ENCODE assay signal across 37 cellular contexts in genomic region chr1:247845011-247845692, GRCh38. TPM values are rescaled to one million over a fixed set of nuclear protein-coding genes. Genes with fewer than 3 reads are reported as not detected.
"Had no signal": no experiment of that assay in that cellular context is flagged by ENCODE, and none has a peak within 500 bp of the region (broad histone marks: within the 10 kb centered on the region; RNA-seq: fewer than 3 reads in every experiment).

No MANE protein-coding gene starts in this region.

- H3K27ac ChIP-seq: adrenal gland, body of pancreas, colonic mucosa, epithelial cell of prostate, esophagus squamous epithelium, gastroesophageal sphincter, heart right ventricle had no signal

- DNase-seq: activated CD4-positive, alpha-beta T cell treated with anti-CD3 and anti-CD28 coated beads for 48 hours; activated CD4-positive, alpha-beta T cell treated with anti-CD3 and anti-CD28 coated beads, Interleukin-2, amount 50 U/mL, for 1 hour; activated CD4-positive, alpha-beta T cell treated with anti-CD3 and anti-CD28 coated beads, Interleukin-2, amount 50 U/mL, for 48 hours; activated CD8-positive, alpha-beta memory T cell treated with anti-CD3 and anti-CD28 coated beads for 24 hours; activated CD8-positive, alpha-beta T cell treated with anti-CD3 and anti-CD28 coated beads for 36 hours; activated effector memory CD4-positive, alpha-beta T cell treated with anti-CD3 and anti-CD28 coated beads, Interleukin-2, amount 50 U/mL, for 16 hours; activated naive CD4-positive, alpha-beta T cell treated with anti-CD3 and anti-CD28 coated beads for 36 hours; activated naive CD8-positive, alpha-beta T cell treated with anti-CD3 and anti-CD28 coated beads for 36 hours; activated naive CD8-positive, alpha-beta T cell treated with anti-CD3 and anti-CD28 coated beads, Interleukin-2, amount 50 U/mL, for 24 hours; activated T-cell treated with anti-CD3 and anti-CD28 coated beads, Interleukin-2, amount 50 U/mL, for 1 hour; activated T-cell treated with anti-CD3 and anti-CD28 coated beads, Interleukin-2, amount 50 U/mL, for 48 hours; adrenal gland; amygdala; aorta; body of pancreas; caudate nucleus; cerebellar nuclear complex; colonic mucosa; effector CD8-positive, alpha-beta T cell; esophagus squamous epithelium; foreskin melanocyte; heart right ventricle; T-helper 2 cell had no signal

- H3K27ac Mint-ChIP-seq: activated CD8-positive, alpha-beta T cell treated with anti-CD3 and anti-CD28 coated beads for 36 hours; activated naive CD4-positive, alpha-beta T cell treated with anti-CD3 and anti-CD28 coated beads for 36 hours; activated naive CD4-positive, alpha-beta T cell treated with anti-CD3 and anti-CD28 coated beads, Interleukin-2, amount 50 U/mL, for 24 hours; activated naive CD8-positive, alpha-beta T cell treated with anti-CD3 and anti-CD28 coated beads for 36 hours; activated naive CD8-positive, alpha-beta T cell treated with anti-CD3 and anti-CD28 coated beads, Interleukin-2, amount 50 U/mL, for 24 hours; activated T-helper 1 cell treated with anti-CD3 and anti-CD28 coated beads, Interleukin-12 subunit alpha, Interleukin-12 subunit beta, Interleukin-2, Interleukin-4 antibody, amounts not matched to agents 30 ng/mL and 10 ng/mL and 1 ng/mL, durations not matched to agents 14 hours and 24 hours and 36 hours; activated T-helper 2 cell treated with anti-CD3 and anti-CD28 coated beads, Interferon-gamma antibody, Interleukin-2, Interleukin-4, amounts not matched to agents 10 μg/mL and 5 μg/mL and 100 μg/mL, durations not matched to agents 14 hours and 24 hours and 36 hours had no signal

- H3K4me3 ChIP-seq: adrenal gland, body of pancreas, colonic mucosa, esophagus squamous epithelium, gastroesophageal sphincter, heart right ventricle had no signal

- FAIRE-seq: endometrium, endothelial cell of umbilical vein had no signal

- H3K4me1 ChIP-seq: adrenal gland, body of pancreas, colonic mucosa, esophagus squamous epithelium, gastroesophageal sphincter, heart right ventricle had no signal

- ATAC-seq: activated CD4-positive, CD25-positive, alpha-beta regulatory T cell treated with anti-CD3 and anti-CD28 coated beads, Interleukin-2, amount 50 U/mL, for 24 hours; activated CD8-positive, alpha-beta T cell treated with anti-CD3 and anti-CD28 coated beads for 36 hours; activated naive CD8-positive, alpha-beta T cell treated with anti-CD3 and anti-CD28 coated beads, Interleukin-2, amount 50 U/mL, for 24 hours; body of pancreas; gastroesophageal sphincter; heart right ventricle had no signal

- H3K27me3 Mint-ChIP-seq: activated CD8-positive, alpha-beta T cell treated with anti-CD3 and anti-CD28 coated beads for 36 hours; activated naive CD8-positive, alpha-beta T cell treated with anti-CD3 and anti-CD28 coated beads for 36 hours; activated naive CD8-positive, alpha-beta T cell treated with anti-CD3 and anti-CD28 coated beads, Interleukin-2, amount 50 U/mL, for 24 hours had no signal

- H3K36me3 ChIP-seq: adrenal gland, colonic mucosa, esophagus squamous epithelium, gastroesophageal sphincter, heart right ventricle had no signal

- H3K9me3 Mint-ChIP-seq: activated CD8-positive, alpha-beta T cell treated with anti-CD3 and anti-CD28 coated beads for 36 hours; activated naive CD4-positive, alpha-beta T cell treated with anti-CD3 and anti-CD28 coated beads for 36 hours; activated naive CD4-positive, alpha-beta T cell treated with anti-CD3 and anti-CD28 coated beads, Interleukin-2, amount 50 U/mL, for 24 hours; activated naive CD8-positive, alpha-beta T cell treated with anti-CD3 and anti-CD28 coated beads for 36 hours; activated naive CD8-positive, alpha-beta T cell treated with anti-CD3 and anti-CD28 coated beads, Interleukin-2, amount 50 U/mL, for 24 hours; activated T-helper 1 cell treated with anti-CD3 and anti-CD28 coated beads, Interleukin-12 subunit alpha, Interleukin-12 subunit beta, Interleukin-2, Interleukin-4 antibody, amounts not matched to agents 30 ng/mL and 10 ng/mL and 1 ng/mL, durations not matched to agents 14 hours and 24 hours and 36 hours; activated T-helper 2 cell treated with anti-CD3 and anti-CD28 coated beads, Interferon-gamma antibody, Interleukin-2, Interleukin-4, amounts not matched to agents 10 μg/mL and 5 μg/mL and 100 μg/mL, durations not matched to agents 14 hours and 24 hours and 36 hours had no signal

- H3K36me3 Mint-ChIP-seq: activated naive CD4-positive, alpha-beta T cell treated with anti-CD3 and anti-CD28 coated beads, Interleukin-2, amount 50 U/mL, for 24 hours; activated naive CD8-positive, alpha-beta T cell treated with anti-CD3 and anti-CD28 coated beads for 36 hours had no signal

- H3K27me3 ChIP-seq: adrenal gland, body of pancreas, colonic mucosa, esophagus squamous epithelium, gastroesophageal sphincter, heart right ventricle had no signal

- H3K4me1 Mint-ChIP-seq: activated naive CD4-positive, alpha-beta T cell treated with anti-CD3 and anti-CD28 coated beads, Interleukin-2, amount 50 U/mL, for 24 hours; activated naive CD8-positive, alpha-beta T cell treated with anti-CD3 and anti-CD28 coated beads, Interleukin-2, amount 50 U/mL, for 24 hours had no signal

- H3K9me3 ChIP-seq: adrenal gland, body of pancreas, colonic mucosa, gastroesophageal sphincter, heart right ventricle had no signal

- H3K4me3 Mint-ChIP-seq: activated CD8-positive, alpha-beta T cell treated with anti-CD3 and anti-CD28 coated beads for 36 hours; activated naive CD4-positive, alpha-beta T cell treated with anti-CD3 and anti-CD28 coated beads for 36 hours; activated naive CD4-positive, alpha-beta T cell treated with anti-CD3 and anti-CD28 coated beads, Interleukin-2, amount 50 U/mL, for 24 hours; activated naive CD8-positive, alpha-beta T cell treated with anti-CD3 and anti-CD28 coated beads for 36 hours; activated naive CD8-positive, alpha-beta T cell treated with anti-CD3 and anti-CD28 coated beads, Interleukin-2, amount 50 U/mL, for 24 hours; activated T-helper 1 cell treated with anti-CD3 and anti-CD28 coated beads, Interleukin-12 subunit alpha, Interleukin-12 subunit beta, Interleukin-2, Interleukin-4 antibody, amounts not matched to agents 30 ng/mL and 10 ng/mL and 1 ng/mL, durations not matched to agents 14 hours and 24 hours and 36 hours had no signal

RNA-seq across cellular contexts. Expression of gene OR11L1, which starts 3.5 kb away (rescaled TPM):
- total RNA-seq: activated CD8-positive, alpha-beta T cell treated with anti-CD3 and anti-CD28 coated beads for 36 hours; activated naive CD4-positive, alpha-beta T cell treated with anti-CD3 and anti-CD28 coated beads for 36 hours; activated naive CD8-positive, alpha-beta T cell treated with anti-CD3 and anti-CD28 coated beads for 36 hours; activated T-helper 1 cell treated with anti-CD3 and anti-CD28 coated beads, Interleukin-12 subunit alpha, Interleukin-12 subunit beta, Interleukin-2, Interleukin-4 antibody, amounts not matched to agents 30 ng/mL and 10 ng/mL and 1 ng/mL, durations not matched to agents 14 hours and 24 hours and 36 hours; activated T-helper 2 cell treated with anti-CD3 and anti-CD28 coated beads, Interferon-gamma antibody, Interleukin-2, Interleukin-4, amounts not matched to agents 10 μg/mL and 5 μg/mL and 100 μg/mL, durations not matched to agents 14 hours and 24 hours and 36 hours; adrenal gland; aorta; body of pancreas; colonic mucosa; dermis microvascular lymphatic vessel endothelial cell; endothelial cell of umbilical vein; esophagus squamous epithelium; fibroblast of lung; fibroblast of villous mesenchyme; gastroesophageal sphincter; glomerular endothelial cell; heart right ventricle; T-helper 1 cell treated with Interleukin-12 subunit alpha and Interleukin-12 subunit beta and Interleukin-4 antibody, amounts not matched to agents 30 ng/mL and 1 ng/mL, for 36 hours had no signal
- polyA plus RNA-seq: adrenal gland, aorta, endothelial cell of umbilical vein, esophagus, fibroblast of lung, heart right ventricle had no signal

RNA-seq across cellular contexts. Expression of gene TRIM58, which starts 11.8 kb away (rescaled TPM):
- total RNA-seq: endothelial cell of umbilical vein had no signal
- polyA plus RNA-seq: endothelial cell of umbilical vein had no signal

RNA-seq across cellular contexts. Expression of gene OR14A16, which starts 21.2 kb away (rescaled TPM):
- total RNA-seq: activated CD8-positive, alpha-beta T cell treated with anti-CD3 and anti-CD28 coated beads for 36 hours; activated naive CD4-positive, alpha-beta T cell treated with anti-CD3 and anti-CD28 coated beads for 36 hours; activated naive CD8-positive, alpha-beta T cell treated with anti-CD3 and anti-CD28 coated beads for 36 hours; activated T-helper 1 cell treated with anti-CD3 and anti-CD28 coated beads, Interleukin-12 subunit alpha, Interleukin-12 subunit beta, Interleukin-2, Interleukin-4 antibody, amounts not matched to agents 30 ng/mL and 10 ng/mL and 1 ng/mL, durations not matched to agents 14 hours and 24 hours and 36 hours; activated T-helper 2 cell treated with anti-CD3 and anti-CD28 coated beads, Interferon-gamma antibody, Interleukin-2, Interleukin-4, amounts not matched to agents 10 μg/mL and 5 μg/mL and 100 μg/mL, durations not matched to agents 14 hours and 24 hours and 36 hours; adrenal gland; aorta; body of pancreas; colonic mucosa; dermis microvascular lymphatic vessel endothelial cell; endothelial cell of umbilical vein; esophagus squamous epithelium; fibroblast of lung; fibroblast of villous mesenchyme; gastroesophageal sphincter; glomerular endothelial cell; heart right ventricle; T-helper 1 cell treated with Interleukin-12 subunit alpha and Interleukin-12 subunit beta and Interleukin-4 antibody, amounts not matched to agents 30 ng/mL and 1 ng/mL, for 36 hours had no signal
- polyA plus RNA-seq: adrenal gland, aorta, endothelial cell of umbilical vein, esophagus, fibroblast of lung, heart right ventricle had no signal

RNA-seq across cellular contexts. Expression of gene OR2W3, which starts 50.2 kb away (rescaled TPM):
- total RNA-seq: activated CD8-positive, alpha-beta T cell treated with anti-CD3 and anti-CD28 coated beads for 36 hours; activated naive CD4-positive, alpha-beta T cell treated with anti-CD3 and anti-CD28 coated beads for 36 hours; activated naive CD8-positive, alpha-beta T cell treated with anti-CD3 and anti-CD28 coated beads for 36 hours; activated T-helper 1 cell treated with anti-CD3 and anti-CD28 coated beads, Interleukin-12 subunit alpha, Interleukin-12 subunit beta, Interleukin-2, Interleukin-4 antibody, amounts not matched to agents 30 ng/mL and 10 ng/mL and 1 ng/mL, durations not matched to agents 14 hours and 24 hours and 36 hours; activated T-helper 2 cell treated with anti-CD3 and anti-CD28 coated beads, Interferon-gamma antibody, Interleukin-2, Interleukin-4, amounts not matched to agents 10 μg/mL and 5 μg/mL and 100 μg/mL, durations not matched to agents 14 hours and 24 hours and 36 hours; dermis microvascular lymphatic vessel endothelial cell; endothelial cell of umbilical vein; fibroblast of lung; T-helper 1 cell treated with Interleukin-12 subunit alpha and Interleukin-12 subunit beta and Interleukin-4 antibody, amounts not matched to agents 30 ng/mL and 1 ng/mL, for 36 hours had no signal
- polyA plus RNA-seq: aorta, endothelial cell of umbilical vein had no signal
